Comparison of ENCODE assay signal across 9 cellular contexts in the genomic region with DNA sequence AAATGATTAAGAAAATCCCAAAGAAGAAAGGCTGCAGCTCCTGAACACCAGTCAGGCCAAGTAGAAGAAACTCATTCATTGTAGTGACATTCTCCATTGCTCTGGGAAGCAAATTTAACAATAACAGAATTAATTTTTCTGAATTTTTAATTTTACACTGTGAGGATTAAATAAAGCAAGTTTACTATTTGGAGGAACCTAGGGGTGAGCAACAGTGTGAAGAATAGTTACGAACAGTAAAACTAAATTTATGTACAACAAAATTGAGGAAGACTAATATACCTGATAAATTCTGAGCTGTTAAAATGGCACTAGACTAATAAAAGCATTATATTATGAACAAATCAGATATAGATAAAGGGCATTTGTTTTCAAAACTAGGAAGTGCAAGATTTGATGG. TPM values are rescaled to one million over a fixed set of nuclear protein-coding genes. Genes with fewer than 3 reads are reported as not detected.
"Had no signal": no experiment of that assay in that cellular context is flagged by ENCODE, and none has a peak within 500 bp of the region (broad histone marks: within the 10 kb centered on the region; RNA-seq: fewer than 3 reads in every experiment).

A gene with protein sequence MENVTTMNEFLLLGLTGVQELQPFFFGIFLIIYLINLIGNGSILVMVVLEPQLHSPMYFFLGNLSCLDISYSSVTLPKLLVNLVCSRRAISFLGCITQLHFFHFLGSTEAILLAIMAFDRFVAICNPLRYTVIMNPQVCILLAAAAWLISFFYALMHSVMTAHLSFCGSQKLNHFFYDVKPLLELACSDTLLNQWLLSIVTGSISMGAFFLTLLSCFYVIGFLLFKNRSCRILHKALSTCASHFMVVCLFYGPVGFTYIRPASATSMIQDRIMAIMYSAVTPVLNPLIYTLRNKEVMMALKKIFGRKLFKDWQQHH (minus strand): TSS at position 101 of the 400 bp plus-strand sequence. CDS start 4 bp downstream, at position 97.

- DNase-seq: GDM1, GF-D8 had no signal

- H3K4me3 ChIP-seq: GM12878 had no signal

- FAIRE-seq: G401.6, GM12878, GM12891, GM12892, GM18507, GM19239 had no signal

- ATAC-seq: GM12878 had no signal

RNA-seq across cellular contexts. Expression of the gene that starts here (rescaled TPM):
- total RNA-seq: G401, GM12878 had no signal
- polyA plus RNA-seq: GM12878 had no signal
